14 cellular contexts compared by ENCODE assay signal in the genomic region with DNA sequence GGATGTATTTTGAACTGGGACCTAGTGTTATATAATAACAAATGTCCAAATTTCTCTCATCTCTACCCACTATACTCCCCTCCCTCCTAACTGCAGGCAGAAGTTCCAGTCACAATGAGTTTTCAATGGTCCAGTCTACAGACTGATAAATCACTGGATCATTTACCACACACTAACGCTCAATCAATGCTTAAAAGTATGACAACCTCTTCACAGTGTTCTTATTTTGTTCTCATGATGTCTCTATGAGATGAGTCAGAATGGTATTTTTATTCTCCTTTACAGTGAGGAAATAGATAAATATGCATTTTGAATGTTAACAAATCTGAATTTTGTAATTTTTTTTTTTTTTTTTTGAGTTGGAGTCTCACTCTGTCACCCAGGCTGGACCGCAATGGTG.
DNase-seq lines count a peak whose midpoint lies in the region; TF ChIP-seq lines count a peak whose summit lies in the region.
"Had no signal": no experiment of that assay in that cellular context is flagged by ENCODE, and none has a peak within 500 bp of the region (broad histone marks: within the 10 kb centered on the region; RNA-seq: fewer than 3 reads in every experiment).

No MANE protein-coding gene starts in this region.

- H3K36me3 ChIP-seq in adipocyte (ENCODE audit: control insufficient read depth, insufficient read depth, low read length, severe bottlenecking) (no peaks in the 10 kb centered on the region), osteoblast (ENCODE audit: insufficient read depth, low read length) (no peaks in the 10 kb centered on the region), ascending aorta (no peaks in the 10 kb centered on the region)
- H3K36me3 ChIP-seq: BLaER1 treated with 17β-estradiol and CSF1 and Interleukin-3, amounts not matched to agents 10 nM and 100 nM had no signal

- no peaks in the 10 kb centered on the region for H3K9me3 ChIP-seq in adipocyte (ENCODE audit: control insufficient read depth, low read length)
- H3K9me3 ChIP-seq in osteoblast (ENCODE audit: low read depth, low read length) = no peaks in the 10 kb centered on the region
- no peaks in the 10 kb centered on the region for H3K9me3 ChIP-seq in ascending aorta
- H3K9me3 ChIP-seq: BLaER1 treated with 17β-estradiol and CSF1 and Interleukin-3, amounts not matched to agents 10 nM and 100 nM had no signal

- intact Hi-C loops in ascending aorta (cut with DNase I) = no loop called here

- peak; percentile 25 for DNase-seq in EH (ENCODE audit: low read depth)
- DNase-seq in adipocyte (ENCODE audit: low read depth) = peak; percentile 16
- DNase-seq in fibroblast of mammary gland (ENCODE audit: low read depth) = peak; percentile 35
- peak; percentile 29 for DNase-seq in osteoblast (ENCODE audit: insufficient read length, low spot score, missing footprints)
- no peak for DNase-seq in dermis blood vessel endothelial cell
- no peak for DNase-seq in ureter (ENCODE audit: low spot score)
- no peak for DNase-seq in hepatic stellate cell (ENCODE audit: low spot score)
- no peak for DNase-seq in ascending aorta (ENCODE audit: low spot score in 2 of 2)
- DNase-seq: 8988T; CD4-positive, CD25-positive, alpha-beta regulatory T cell; DMS53; H9 had no signal

- H3K4me3 ChIP-seq in adipocyte (ENCODE audit: low read length) = no peak overlapping the region
- no peak overlapping the region for H3K4me3 ChIP-seq in fibroblast of mammary gland (ENCODE audit: control insufficient read depth, low read depth, low read length)
- no peak overlapping the region for H3K4me3 ChIP-seq in osteoblast (ENCODE audit: insufficient read depth, low read length)
- no peak overlapping the region for H3K4me3 ChIP-seq in ascending aorta
- H3K4me3 ChIP-seq: BLaER1 treated with 17β-estradiol and CSF1 and Interleukin-3, amounts not matched to agents 10 nM and 100 nM; GM23338 had no signal

- TF ChIP-seq CTCF in fibroblast of mammary gland (conservative IDR thresholded peaks at IDR 0.05; ENCODE audit: control insufficient read depth, insufficient read depth, low read depth, low read length) (no peak), osteoblast (IDR thresholded peaks at IDR 0.05; ENCODE audit: extremely low read depth, low read depth, low read length) (no peak), ascending aorta (IDR thresholded peaks at IDR 0.05) (no peak)

- H3K9ac ChIP-seq in adipocyte (ENCODE audit: low read length) = no peak overlapping the region
- H3K9ac ChIP-seq: BLaER1 treated with 17β-estradiol and CSF1 and Interleukin-3, amounts not matched to agents 10 nM and 100 nM had no signal

- H3K4me2 ChIP-seq in osteoblast (ENCODE audit: insufficient read depth, low read length) = no peak overlapping the region
- H3K4me2 ChIP-seq: BLaER1 treated with 17β-estradiol and CSF1 and Interleukin-3, amounts not matched to agents 10 nM and 100 nM; GM23338 had no signal

- H2AFZ ChIP-seq in osteoblast (ENCODE audit: low read length) = no peak overlapping the region
- H2AFZ ChIP-seq: GM23338 had no signal

- no peaks in the 10 kb centered on the region for H4K20me1 ChIP-seq in osteoblast (ENCODE audit: insufficient read depth, low read length)
- H4K20me1 ChIP-seq: BLaER1 treated with 17β-estradiol and CSF1 and Interleukin-3, amounts not matched to agents 10 nM and 100 nM had no signal

- H3K4me1 ChIP-seq in adipocyte (ENCODE audit: control insufficient read depth, insufficient read depth, low read length) (peaks cover 19% of the 10 kb centered on the region), osteoblast (ENCODE audit: insufficient read depth, low read length) (peaks cover 16% of the 10 kb centered on the region), ascending aorta (no peaks in the 10 kb centered on the region)

- H3K27ac ChIP-seq in osteoblast (ENCODE audit: low read depth, low read length) (no peak overlapping the region), ascending aorta (no peak overlapping the region)
- H3K27ac ChIP-seq: BLaER1 treated with 17β-estradiol and CSF1 and Interleukin-3, amounts not matched to agents 10 nM and 100 nM had no signal

- no peaks in the 10 kb centered on the region for H3K79me2 ChIP-seq in osteoblast (ENCODE audit: insufficient read depth, low read length)

- H3K27me3 ChIP-seq in adipocyte (replicated peaks; ENCODE audit: control insufficient read depth, insufficient read depth, low read length) (no peaks in the 10 kb centered on the region), osteoblast (ENCODE audit: insufficient read depth, low read length) (no peaks in the 10 kb centered on the region), ascending aorta (no peaks in the 10 kb centered on the region)
- H3K27me3 ChIP-seq: BLaER1 treated with 17β-estradiol and CSF1 and Interleukin-3, amounts not matched to agents 10 nM and 100 nM had no signal

Comparison
In these comparisons a context has a peak if more than half of its experiments do, and no peak if none do; other contexts are left out.
1. DNase-seq: peak in EH (single experiment), adipocyte (single experiment), fibroblast of mammary gland (single experiment) and osteoblast (single experiment); none in dermis blood vessel endothelial cell (single experiment), ureter (single experiment), hepatic stellate cell (single experiment) and ascending aorta (0 of 2).